14 cellular contexts compared by ENCODE assay signal in the genomic region with DNA sequence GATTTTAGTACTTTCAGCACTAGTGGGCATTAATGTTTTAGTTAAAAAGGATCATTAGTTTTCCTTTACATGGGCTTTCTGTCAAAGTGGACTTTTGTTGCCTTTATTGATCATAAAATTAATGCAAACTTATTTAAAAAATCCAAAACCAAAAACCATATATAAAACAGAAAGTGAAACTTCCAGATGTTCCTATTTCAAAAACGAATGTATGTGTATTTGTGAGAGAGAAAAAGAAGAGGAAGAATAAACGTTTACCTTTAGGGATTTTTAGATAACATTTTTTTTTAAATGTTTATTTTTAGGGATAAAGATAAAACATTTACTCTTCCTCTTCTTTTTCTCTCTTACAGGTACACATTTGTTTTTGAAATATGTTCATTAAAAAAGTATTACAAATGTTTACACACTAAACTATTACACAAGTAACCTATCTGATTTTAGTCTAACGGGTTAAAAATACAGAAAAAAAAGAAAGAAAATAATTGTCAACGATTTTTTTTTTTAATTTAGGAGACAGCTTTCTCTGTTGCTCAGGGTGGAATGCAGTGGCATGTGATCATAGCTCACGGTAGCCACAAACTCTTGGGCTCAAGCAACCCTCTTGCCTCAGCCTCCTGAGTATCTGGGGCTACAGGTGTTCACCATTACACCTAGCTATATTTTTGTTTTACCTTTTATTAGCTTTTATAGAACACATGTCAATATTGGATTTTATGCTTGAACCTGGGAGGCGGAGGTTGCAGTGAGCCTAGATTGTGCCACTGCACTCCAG. TPM values are rescaled to one million over a fixed set of nuclear protein-coding genes. Genes with fewer than 3 reads are reported as not detected.
DNase-seq lines count a peak whose midpoint lies in the region; ATAC-seq and TF ChIP-seq lines count a peak whose summit lies in the region.
"Had no signal": no experiment of that assay in that cellular context is flagged by ENCODE, and none has a peak within 500 bp of the region (broad histone marks: within the 10 kb centered on the region; RNA-seq: fewer than 3 reads in every experiment).

No MANE protein-coding gene starts in this region.

- no peaks in the 10 kb centered on the region for H3K27me3 Mint-ChIP-seq in naive thymus-derived CD4-positive, alpha-beta T cell

- ATAC-seq in HG03432 (IDR thresholded peaks at IDR 0.05; ENCODE audit: unreplicated experiment), result peak; percentile 43
- no peak for ATAC-seq in naive thymus-derived CD4-positive, alpha-beta T cell
- ATAC-seq in mucosa of descending colon, result no peak
- ATAC-seq: heart right ventricle, K562 had no signal

- peaks cover 10 to 28% (median 16%) of the 10 kb centered on the region in 7 donors for H3K4me1 Mint-ChIP-seq in naive thymus-derived CD4-positive, alpha-beta T cell

- no peaks in the 10 kb centered on the region for H3K9me3 ChIP-seq in naive thymus-derived CD4-positive, alpha-beta T cell (ENCODE audit: control insufficient read depth in 2 of 3, low read length in 3 of 3)
- H3K9me3 ChIP-seq in mucosa of descending colon (no peaks in the 10 kb centered on the region), uterus (no peaks in the 10 kb centered on the region)
- H3K9me3 ChIP-seq: heart right ventricle had no signal

- peak; percentile 9 for DNase-seq in NOMO-1 treated with DMSO at 0.1 percent for 48 hours (lab: John Stamatoyannopoulos, UW; ENCODE audit: unreplicated experiment)
- DNase-seq in NOMO-1 treated with dmso at 0.1 percent for 144 hours (lab: John Stamatoyannopoulos, UW; ENCODE audit: unreplicated experiment), result no peak
- DNase-seq in amniotic epithelial cell (ENCODE audit: low read depth), result peak; percentile 11
- DNase-seq in naive thymus-derived CD4-positive, alpha-beta T cell, result peak in 1 of 9 donors; percentile 4
- no peak for DNase-seq in mucosa of descending colon
- no peak for DNase-seq in uterus
- DNase-seq in NCI-H345 treated with DMSO at 0.1 percent for 48 hours (lab: John Stamatoyannopoulos, UW; ENCODE audit: unreplicated experiment), result no peak
- DNase-seq: 8988T, brain microvascular endothelial cell, DMS153, heart right ventricle, PC-9 had no signal

- H3K4me1 ChIP-seq in naive thymus-derived CD4-positive, alpha-beta T cell (ENCODE audit: control insufficient read depth in 2 of 2, insufficient read depth in 2 of 2, low read length in 2 of 2), result no peaks in the 10 kb centered on the region
- H3K4me1 ChIP-seq in mucosa of descending colon (ENCODE audit: low read depth) (peaks cover 3% of the 10 kb centered on the region), uterus (no peaks in the 10 kb centered on the region)

- H3K4me3 ChIP-seq in naive thymus-derived CD4-positive, alpha-beta T cell (ENCODE audit: low read length), result peak overlapping the region; percentile 25
- H3K4me3 ChIP-seq in mucosa of descending colon (no peak overlapping the region), uterus (no peak overlapping the region)
- H3K4me3 ChIP-seq: K562, PC-9 had no signal

- CTCF ChIA-PET in naive thymus-derived CD4-positive, alpha-beta T cell (lab: Charles Lee), result interaction anchor here (0.6 kb wide), 1 partner anchor 35 kb away, joined by 3 read pairs; no protein-coding TSS in a partner anchor

- intact Hi-C loops in naive thymus-derived CD4-positive, alpha-beta T cell (cut with micrococcal nuclease), result loop anchor here (1.0 to 5.0 kb wide), 3 partner anchors 17 to 171 kb away; a partner anchor contains a TSS
- intact Hi-C loops in mucosa of descending colon (cut with DNase I, micrococcal nuclease) (no loop called here), uterus (cut with DNase I; ENCODE audit: low total_unique reads) (no loop called here)

- peaks cover 8 to 29% (median 27%) of the 10 kb centered on the region in 5 donors for H3K36me3 Mint-ChIP-seq in naive thymus-derived CD4-positive, alpha-beta T cell

- TF ChIP-seq POLR2A in uterus (IDR thresholded peaks at IDR 0.05), result no peak

- H3K4me3 Mint-ChIP-seq in naive thymus-derived CD4-positive, alpha-beta T cell, result peak overlapping the region; percentile 60 to 76 (median 72)

- H3K27me3 ChIP-seq in naive thymus-derived CD4-positive, alpha-beta T cell (ENCODE audit: control insufficient read depth in 2 of 2, insufficient read depth in 2 of 2, low read length in 2 of 2), result no peaks in the 10 kb centered on the region
- H3K27me3 ChIP-seq in uterus, result no peaks in the 10 kb centered on the region
- H3K27me3 ChIP-seq: brain microvascular endothelial cell, heart right ventricle had no signal

- peaks cover 0 to 10% (median 3%) of the 10 kb centered on the region in 3 experiments for H3K36me3 ChIP-seq in naive thymus-derived CD4-positive, alpha-beta T cell (ENCODE audit: control insufficient read depth in 2 of 3, insufficient read depth in 3 of 3, low read length in 3 of 3)
- H3K36me3 ChIP-seq in mucosa of descending colon (ENCODE audit: low read depth) (peaks cover 4% of the 10 kb centered on the region), uterus (no peaks in the 10 kb centered on the region)

- H3K27ac ChIP-seq in naive thymus-derived CD4-positive, alpha-beta T cell (ENCODE audit: low read depth, low read length), result peak overlapping the region; percentile 65
- no peak overlapping the region for H3K27ac ChIP-seq in uterus
- H3K27ac ChIP-seq: brain microvascular endothelial cell, PC-9 had no signal

- no peaks in the 10 kb centered on the region for H3K9me3 Mint-ChIP-seq in naive thymus-derived CD4-positive, alpha-beta T cell

- POLR2A ChIA-PET in naive thymus-derived CD4-positive, alpha-beta T cell (lab: Charles Lee), result interaction anchor here (0.7 kb wide), 1 partner anchor 126 kb away, joined by 6 read pairs; no protein-coding TSS in a partner anchor

- H3K27ac Mint-ChIP-seq in naive thymus-derived CD4-positive, alpha-beta T cell, result peak overlapping the region; percentile 38 to 80 (median 63)

- TF ChIP-seq CTCF in mucosa of descending colon (IDR thresholded peaks at IDR 0.05), result no peak
- no peak for TF ChIP-seq CTCF in uterus (IDR thresholded peaks at IDR 0.05)

RNA-seq across cellular contexts. Expression of a gene that starts 16.8 kb away (rescaled TPM):
- total RNA-seq in naive thymus-derived CD4-positive, alpha-beta T cell, result 10 to 100 TPM; 11.1 to 18.4 (median 14.0) TPM
- 1 to 10 TPM; 6.9 to 9.7 TPM for polyA plus RNA-seq in naive thymus-derived CD4-positive, alpha-beta T cell
- 10 to 100 TPM; 12.2 to 17.8 (median 14.2) TPM for total RNA-seq in mucosa of descending colon
- 10 to 100 TPM in 3 of 4 donors, 1 to 10 TPM in 1; 5.6 to 33.5 (median 16.0) TPM for total RNA-seq in uterus

Comparison
In these comparisons a context has a peak if more than half of its experiments do, and no peak if none do; other contexts are left out.
1. DNase-seq: peak in NOMO-1 treated with DMSO at 0.1 percent for 48 hours (single experiment) and amniotic epithelial cell (single experiment); none in NOMO-1 treated with dmso at 0.1 percent for 144 hours (single experiment), mucosa of descending colon (0 of 3), uterus (0 of 2) and NCI-H345 treated with DMSO at 0.1 percent for 48 hours (single experiment).
2. intact Hi-C loops: an anchor here in naive thymus-derived CD4-positive, alpha-beta T cell (1.0 to 5.0 kb wide); none called in mucosa of descending colon and uterus.